In genomic region chr16:63461248-63461841, GRCh38 we compare ENCODE assay signal across 8 cellular contexts.
DNase-seq lines count a peak whose midpoint lies in the region; ATAC-seq and TF ChIP-seq lines count a peak whose summit lies in the region.

No MANE protein-coding gene starts in this region.

- no peak overlapping the region for H3K27ac ChIP-seq in PC-3 (ENCODE audit: low read length)
- no peak overlapping the region for H3K27ac ChIP-seq in esophagus squamous epithelium

- peaks cover 8% of the 10 kb centered on the region for H3K4me1 Mint-ChIP-seq in progenitor cell of endocrine pancreas (ENCODE audit: low read depth)

- POLR2A ChIA-PET in PC-3 (lab: Charles Lee; ENCODE audit: unreplicated experiment), result no interaction called here

- ATAC-seq in PC-3 (no peak; the same call in 1 of the 2 replicates), HG02852 (IDR thresholded peaks at IDR 0.05; ENCODE audit: unreplicated experiment) (no peak)

- H3K36me3 ChIP-seq in PC-3 (ENCODE audit: low read depth, low read length) (no peaks in the 10 kb centered on the region), esophagus squamous epithelium (no peaks in the 10 kb centered on the region)

- no peaks in the 10 kb centered on the region for H4K20me1 ChIP-seq in PC-3 (ENCODE audit: low read length)

- CTCF ChIA-PET in PC-3 (lab: Charles Lee), result interaction anchor here (0.5 kb wide), 1 partner anchor 1017 kb away, joined by 3 read pairs; no protein-coding TSS in a partner anchor

- no peaks in the 10 kb centered on the region for H3F3A ChIP-seq in PC-3 (ENCODE audit: low read length, unreplicated experiment)

- H3K27me3 ChIP-seq in PC-3 (ENCODE audit: low read length), result no peaks in the 10 kb centered on the region
- no peaks in the 10 kb centered on the region for H3K27me3 ChIP-seq in esophagus squamous epithelium

- no peaks in the 10 kb centered on the region for H3K36me3 Mint-ChIP-seq in progenitor cell of endocrine pancreas (ENCODE audit: insufficient read depth)

- intact Hi-C loops in PC-3 (cut with micrococcal nuclease) (loop anchor here (5.0 kb wide), 2 partner anchors 591 to 1656 kb away; no protein-coding TSS in a partner anchor), esophagus squamous epithelium (cut with DNase I) (no loop called here)

- H2AFZ ChIP-seq in PC-3 (ENCODE audit: low read length), result no peak overlapping the region

- DNase-seq in NCI-H82 (lab: John Stamatoyannopoulos, UW), result peak; percentile 64
- DNase-seq in NCI-H82 treated with DMSO at 0.1 percent for 48 hours (lab: John Stamatoyannopoulos, UW; ENCODE audit: unreplicated experiment), result no peak
- peak; percentile 59 for DNase-seq in PC-3
- DNase-seq in esophagus squamous epithelium (lab: John Stamatoyannopoulos, UW), result no peak
- peak; percentile 12 for DNase-seq in progenitor cell of endocrine pancreas (ENCODE audit: low spot score, unreplicated experiment)
- no peak for DNase-seq in NK-92 treated with Interleukin-12 subunit alpha and Interleukin-12 subunit beta, amount 100 ng/mL, for 24 hours (lab: John Stamatoyannopoulos, UW)
- DNase-seq in activated CD4-positive, alpha-beta T cell treated with anti-CD3 and anti-CD28 coated beads, Interleukin-2, amount 50 U/mL, for 48 hours, result no peak

- TF ChIP-seq POLR2A in esophagus squamous epithelium (IDR thresholded peaks at IDR 0.05), result no peak

- no peak overlapping the region for H3K4me2 ChIP-seq in PC-3 (ENCODE audit: low read length)

- no peak overlapping the region for H3K9ac ChIP-seq in PC-3 (ENCODE audit: low read length)

- H3K4me3 ChIP-seq in PC-3 (ENCODE audit: low read length) (no peak overlapping the region), esophagus squamous epithelium (no peak overlapping the region)

- H3K9me3 ChIP-seq in PC-3 (ENCODE audit: low read length) (no peaks in the 10 kb centered on the region), esophagus squamous epithelium (no peaks in the 10 kb centered on the region)

- H3K4me3 Mint-ChIP-seq in progenitor cell of endocrine pancreas (ENCODE audit: low read depth), result no peak overlapping the region

- WGBS in esophagus squamous epithelium, 2 donors, result 59 to 68% methylated on average over 3 of the region's 3 CpGs

- H3K4me1 ChIP-seq in PC-3 (ENCODE audit: insufficient read depth, low read length) (no peaks in the 10 kb centered on the region), esophagus squamous epithelium (no peaks in the 10 kb centered on the region)

- H3K27me3 Mint-ChIP-seq in progenitor cell of endocrine pancreas, result no peaks in the 10 kb centered on the region

- H3K9me2 ChIP-seq in PC-3 (replicated peaks; ENCODE audit: low read length), result no peaks in the 10 kb centered on the region

- H3K27ac Mint-ChIP-seq in progenitor cell of endocrine pancreas, result no peak overlapping the region

- H3K9me3 Mint-ChIP-seq in progenitor cell of endocrine pancreas (ENCODE audit: low read depth), result no peaks in the 10 kb centered on the region

- no TSS peak for BruUV-seq in PC-3 (replicated peaks; lab: Mats Ljungman, UMichigan)

- no peaks in the 10 kb centered on the region for H3K79me2 ChIP-seq in PC-3 (ENCODE audit: low read length)

- TF ChIP-seq CTCF in PC-3 (conservative IDR thresholded peaks at IDR 0.05; ENCODE audit: low read depth, low read length), result peak; percentile 57
- peak in 5 of 6 experiments; percentile 14 to 57 (median 34) for TF ChIP-seq CTCF in esophagus squamous epithelium (IDR thresholded peaks at IDR 0.05)
- TF ChIP-seq CTCF in progenitor cell of endocrine pancreas (IDR thresholded peaks at IDR 0.05; ENCODE audit: unreplicated experiment), result peak; percentile 75

Comparison
In these comparisons a context has a peak if more than half of its experiments do, and no peak if none do; other contexts are left out.
1. DNase-seq: peak in NCI-H82 (single experiment), PC-3 (single experiment) and progenitor cell of endocrine pancreas (single experiment); none in NCI-H82 treated with DMSO at 0.1 percent for 48 hours (single experiment), esophagus squamous epithelium (single experiment), NK-92 treated with Interleukin-12 subunit alpha and Interleukin-12 subunit beta, amount 100 ng/mL, for 24 hours (single experiment) and activated CD4-positive, alpha-beta T cell treated with anti-CD3 and anti-CD28 coated beads, Interleukin-2, amount 50 U/mL, for 48 hours (0 of 2).
2. Peak in every context shown above with its lines, with median percentiles within 50 percentile points of each other: CTCF ChIP-seq.